24 cellular contexts compared by ENCODE assay signal in genomic region chr1:97136971-97137370, GRCh38.
"Had no signal": no experiment of that assay in that cellular context is flagged by ENCODE, and none has a peak within 500 bp of the region (broad histone marks: within the 10 kb centered on the region; RNA-seq: fewer than 3 reads in every experiment).

No MANE protein-coding gene starts in this region.

- ATAC-seq: activated CD4-positive, alpha-beta T cell treated with anti-CD3 and anti-CD28 coated beads for 36 hours; Right ventricle myocardium inferior; T-cell had no signal

- DNase-seq: activated CD4-positive, alpha-beta memory T cell treated with anti-CD3 and anti-CD28 coated beads, Interleukin-2, amount 10 ng/mL, durations not matched to agents 7 days and 5 days; activated CD4-positive, alpha-beta T cell treated with anti-CD3 and anti-CD28 coated beads for 36 hours; activated CD4-positive, alpha-beta T cell treated with anti-CD3 and anti-CD28 coated beads, Interleukin-2, amount 50 U/mL, for 1 hour; activated naive CD4-positive, alpha-beta T cell treated with anti-CD3 and anti-CD28 coated beads, Interleukin-2, amount 50 U/mL, for 16 hours; activated naive CD8-positive, alpha-beta T cell treated with anti-CD3 and anti-CD28 coated beads, Interleukin-2, amount 10 ng/mL, durations not matched to agents 7 days and 5 days; activated T-cell treated with anti-CD3 and anti-CD28 coated beads for 4 hours; aorta; MG63; MV-4-11; NCI-H1105; NCI-H1436; NCI-H187; NCI-H2081; NCI-H2227 treated with DMSO at 0.1 percent for 48 hours; NCI-H446 treated with DMSO at 0.1 percent for 48 hours; NCI-H524 treated with DMSO at 0.1 percent for 48 hours; NCI-H748 treated with DMSO at 0.1 percent for 48 hours; RPMI8226; T-cell; T-helper 2 cell; T1000 had no signal

- H3K27ac ChIP-seq: breast epithelium, SK-N-MC had no signal
